In the genomic region with DNA sequence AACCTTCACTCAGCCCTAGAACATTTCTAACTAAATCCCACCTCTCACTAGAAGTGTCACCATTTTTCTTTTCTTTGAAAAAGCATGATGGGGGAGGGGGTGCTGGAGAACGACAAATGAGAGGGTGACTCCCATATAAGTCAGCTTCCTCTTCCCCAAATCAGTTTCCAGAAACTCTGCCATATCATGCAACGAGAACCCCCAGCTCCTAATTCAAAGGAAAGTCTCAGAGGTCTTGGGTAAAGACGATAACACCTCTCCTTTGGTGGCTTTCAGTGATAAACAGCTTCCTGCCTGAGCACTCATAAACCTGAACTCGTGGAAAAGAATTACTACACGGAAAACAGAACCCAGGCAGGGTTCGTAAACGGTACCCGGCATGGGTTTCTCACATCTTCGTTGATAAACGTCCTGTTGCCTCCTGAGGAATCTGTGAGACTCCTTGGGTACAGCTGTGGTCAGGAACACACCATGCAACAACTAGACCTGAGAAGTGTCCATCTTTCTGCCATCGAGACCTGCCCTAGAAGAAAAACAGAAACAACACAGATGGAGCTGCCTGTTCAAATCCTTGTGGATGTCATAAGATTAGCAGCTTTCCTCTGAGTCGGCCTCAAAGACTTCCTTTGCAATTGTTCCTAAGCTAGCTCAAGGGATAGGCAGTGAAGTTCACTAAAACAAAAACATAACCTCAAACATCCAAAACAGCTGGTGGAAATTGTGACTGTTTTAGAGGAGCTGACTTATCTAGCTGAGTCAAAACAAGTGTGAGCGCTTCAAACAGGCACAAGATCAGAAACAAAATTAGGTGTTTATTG, we compare ENCODE assay signal across 1 cellular context.
TF ChIP-seq lines count a peak whose summit lies in the region.

No MANE protein-coding gene starts in this region.

TF ChIP-seq in GM23338, 12 proteins besides CTCF, POLR2A, EP300 and RAD21 (continued from another document):
- TF ChIP-seq, protein P1, sequence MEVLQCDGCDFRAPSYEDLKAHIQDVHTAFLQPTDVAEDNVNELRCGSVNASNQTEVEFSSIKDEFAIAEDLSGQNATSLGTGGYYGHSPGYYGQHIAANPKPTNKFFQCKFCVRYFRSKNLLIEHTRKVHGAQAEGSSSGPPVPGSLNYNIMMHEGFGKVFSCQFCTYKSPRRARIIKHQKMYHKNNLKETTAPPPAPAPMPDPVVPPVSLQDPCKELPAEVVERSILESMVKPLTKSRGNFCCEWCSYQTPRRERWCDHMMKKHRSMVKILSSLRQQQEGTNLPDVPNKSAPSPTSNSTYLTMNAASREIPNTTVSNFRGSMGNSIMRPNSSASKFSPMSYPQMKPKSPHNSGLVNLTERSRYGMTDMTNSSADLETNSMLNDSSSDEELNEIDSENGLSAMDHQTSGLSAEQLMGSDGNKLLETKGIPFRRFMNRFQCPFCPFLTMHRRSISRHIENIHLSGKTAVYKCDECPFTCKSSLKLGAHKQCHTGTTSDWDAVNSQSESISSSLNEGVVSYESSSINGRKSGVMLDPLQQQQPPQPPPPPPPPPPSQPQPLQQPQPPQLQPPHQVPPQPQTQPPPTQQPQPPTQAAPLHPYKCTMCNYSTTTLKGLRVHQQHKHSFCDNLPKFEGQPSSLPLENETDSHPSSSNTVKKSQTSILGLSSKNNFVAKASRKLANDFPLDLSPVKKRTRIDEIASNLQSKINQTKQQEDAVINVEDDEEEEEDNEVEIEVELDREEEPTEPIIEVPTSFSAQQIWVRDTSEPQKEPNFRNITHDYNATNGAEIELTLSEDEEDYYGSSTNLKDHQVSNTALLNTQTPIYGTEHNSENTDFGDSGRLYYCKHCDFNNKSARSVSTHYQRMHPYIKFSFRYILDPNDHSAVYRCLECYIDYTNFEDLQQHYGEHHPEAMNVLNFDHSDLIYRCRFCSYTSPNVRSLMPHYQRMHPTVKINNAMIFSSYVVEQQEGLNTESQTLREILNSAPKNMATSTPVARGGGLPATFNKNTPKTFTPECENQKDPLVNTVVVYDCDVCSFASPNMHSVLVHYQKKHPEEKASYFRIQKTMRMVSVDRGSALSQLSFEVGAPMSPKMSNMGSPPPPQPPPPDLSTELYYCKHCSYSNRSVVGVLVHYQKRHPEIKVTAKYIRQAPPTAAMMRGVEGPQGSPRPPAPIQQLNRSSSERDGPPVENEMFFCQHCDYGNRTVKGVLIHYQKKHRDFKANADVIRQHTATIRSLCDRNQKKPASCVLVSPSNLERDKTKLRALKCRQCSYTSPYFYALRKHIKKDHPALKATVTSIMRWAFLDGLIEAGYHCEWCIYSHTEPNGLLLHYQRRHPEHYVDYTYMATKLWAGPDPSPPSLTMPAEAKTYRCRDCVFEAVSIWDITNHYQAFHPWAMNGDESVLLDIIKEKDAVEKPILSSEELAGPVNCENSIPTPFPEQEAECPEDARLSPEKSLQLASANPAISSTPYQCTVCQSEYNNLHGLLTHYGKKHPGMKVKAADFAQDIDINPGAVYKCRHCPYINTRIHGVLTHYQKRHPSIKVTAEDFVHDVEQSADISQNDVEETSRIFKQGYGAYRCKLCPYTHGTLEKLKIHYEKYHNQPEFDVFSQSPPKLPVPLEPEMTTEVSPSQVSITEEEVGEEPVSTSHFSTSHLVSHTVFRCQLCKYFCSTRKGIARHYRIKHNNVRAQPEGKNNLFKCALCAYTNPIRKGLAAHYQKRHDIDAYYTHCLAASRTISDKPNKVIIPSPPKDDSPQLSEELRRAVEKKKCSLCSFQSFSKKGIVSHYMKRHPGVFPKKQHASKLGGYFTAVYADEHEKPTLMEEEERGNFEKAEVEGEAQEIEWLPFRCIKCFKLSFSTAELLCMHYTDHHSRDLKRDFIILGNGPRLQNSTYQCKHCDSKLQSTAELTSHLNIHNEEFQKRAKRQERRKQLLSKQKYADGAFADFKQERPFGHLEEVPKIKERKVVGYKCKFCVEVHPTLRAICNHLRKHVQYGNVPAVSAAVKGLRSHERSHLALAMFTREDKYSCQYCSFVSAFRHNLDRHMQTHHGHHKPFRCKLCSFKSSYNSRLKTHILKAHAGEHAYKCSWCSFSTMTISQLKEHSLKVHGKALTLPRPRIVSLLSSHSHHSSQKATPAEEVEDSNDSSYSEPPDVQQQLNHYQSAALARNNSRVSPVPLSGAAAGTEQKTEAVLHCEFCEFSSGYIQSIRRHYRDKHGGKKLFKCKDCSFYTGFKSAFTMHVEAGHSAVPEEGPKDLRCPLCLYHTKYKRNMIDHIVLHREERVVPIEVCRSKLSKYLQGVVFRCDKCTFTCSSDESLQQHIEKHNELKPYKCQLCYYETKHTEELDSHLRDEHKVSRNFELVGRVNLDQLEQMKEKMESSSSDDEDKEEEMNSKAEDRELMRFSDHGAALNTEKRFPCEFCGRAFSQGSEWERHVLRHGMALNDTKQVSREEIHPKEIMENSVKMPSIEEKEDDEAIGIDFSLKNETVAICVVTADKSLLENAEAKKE (CRISPR knock-in tag; IDR thresholded peaks at IDR 0.05) = no peak
- no peak for TF ChIP-seq STAT1 (IDR thresholded peaks at IDR 0.05; ENCODE audit: unreplicated experiment)
- TF ChIP-seq EZH2phosphoT487 (IDR thresholded peaks at IDR 0.05; ENCODE audit: unreplicated experiment) = no peak
- no peak for TF ChIP-seq ZNF331 (CRISPR knock-in tag; IDR thresholded peaks at IDR 0.05; ENCODE audit: low read depth)
- no peak for TF ChIP-seq POLR2AphosphoS5 (IDR thresholded peaks at IDR 0.05; ENCODE audit: low read depth)
- no peak for TF ChIP-seq EZH2 (IDR thresholded peaks at IDR 0.05; ENCODE audit: low read depth, unreplicated experiment)
- no peak for TF ChIP-seq ETS1 (IDR thresholded peaks at IDR 0.05)
- no peak for TF ChIP-seq REST (IDR thresholded peaks at IDR 0.05; ENCODE audit: unreplicated experiment)
- no peak for TF ChIP-seq ZNF114 (CRISPR knock-in tag; IDR thresholded peaks at IDR 0.05)
